Comparison of ENCODE assay signal across 1 cellular context in the genomic region with DNA sequence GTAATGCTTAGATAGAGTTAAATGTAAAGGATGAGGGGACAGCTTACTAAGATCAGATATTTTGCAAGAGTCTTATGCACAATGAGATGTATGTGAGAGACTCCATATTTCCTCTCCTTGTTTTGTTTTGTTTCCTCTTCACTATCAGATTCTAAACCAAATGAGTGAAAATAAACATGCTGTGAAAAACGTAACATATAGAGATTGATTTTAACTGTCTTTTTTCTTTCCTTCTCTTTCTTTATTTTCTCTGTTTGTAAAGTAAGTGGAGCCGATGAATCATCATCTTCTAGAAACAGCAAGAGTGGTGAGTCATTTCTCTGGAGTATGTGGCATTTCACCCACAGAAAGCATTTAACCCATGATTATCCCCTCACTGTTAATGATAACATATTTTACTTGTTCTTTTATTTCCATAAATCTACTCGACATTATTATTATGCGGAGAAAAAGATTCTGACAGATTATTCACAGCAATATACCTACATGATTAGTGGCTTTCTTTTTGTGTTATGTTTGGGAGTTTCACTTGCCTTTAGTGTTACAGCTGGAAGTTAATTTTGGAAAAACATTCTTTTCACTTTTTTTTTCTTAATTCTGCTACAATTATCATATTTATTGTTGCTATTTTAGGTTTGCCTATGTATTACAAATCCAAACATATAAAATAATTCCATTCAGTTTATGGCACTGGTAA.
TF ChIP-seq lines count a peak whose summit lies in the region.

No MANE protein-coding gene starts in this region.

TF ChIP-seq in IMR-90, 13 proteins besides CTCF, POLR2A, EP300 and RAD21 (continued from another document):
- TF ChIP-seq, protein P1, sequence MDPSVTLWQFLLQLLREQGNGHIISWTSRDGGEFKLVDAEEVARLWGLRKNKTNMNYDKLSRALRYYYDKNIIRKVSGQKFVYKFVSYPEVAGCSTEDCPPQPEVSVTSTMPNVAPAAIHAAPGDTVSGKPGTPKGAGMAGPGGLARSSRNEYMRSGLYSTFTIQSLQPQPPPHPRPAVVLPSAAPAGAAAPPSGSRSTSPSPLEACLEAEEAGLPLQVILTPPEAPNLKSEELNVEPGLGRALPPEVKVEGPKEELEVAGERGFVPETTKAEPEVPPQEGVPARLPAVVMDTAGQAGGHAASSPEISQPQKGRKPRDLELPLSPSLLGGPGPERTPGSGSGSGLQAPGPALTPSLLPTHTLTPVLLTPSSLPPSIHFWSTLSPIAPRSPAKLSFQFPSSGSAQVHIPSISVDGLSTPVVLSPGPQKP (IDR thresholded peaks at IDR 0.05; ENCODE audit: borderline replicate concordance, low read depth, low read length), result no peak
- TF ChIP-seq CEBPB (IDR thresholded peaks at IDR 0.05; ENCODE audit: low read depth, low read length), result no peak
- TF ChIP-seq MXI1 (IDR thresholded peaks at IDR 0.05; ENCODE audit: borderline replicate concordance, low read depth, low read length), result no peak
- TF ChIP-seq FOS (IDR thresholded peaks at IDR 0.05; ENCODE audit: low read depth, low read length), result peak; percentile 100
- TF ChIP-seq RFX5 (IDR thresholded peaks at IDR 0.05; ENCODE audit: low read depth, low read length), result no peak
- no peak for TF ChIP-seq CHD1 (IDR thresholded peaks at IDR 0.05; ENCODE audit: low read depth, low read length)
- TF ChIP-seq MAFK (IDR thresholded peaks at IDR 0.05; ENCODE audit: low read depth, low read length), result no peak
- TF ChIP-seq RCOR1 (IDR thresholded peaks at IDR 0.05; ENCODE audit: insufficient replicate concordance, low read length), result no peak
- TF ChIP-seq, protein P2, sequence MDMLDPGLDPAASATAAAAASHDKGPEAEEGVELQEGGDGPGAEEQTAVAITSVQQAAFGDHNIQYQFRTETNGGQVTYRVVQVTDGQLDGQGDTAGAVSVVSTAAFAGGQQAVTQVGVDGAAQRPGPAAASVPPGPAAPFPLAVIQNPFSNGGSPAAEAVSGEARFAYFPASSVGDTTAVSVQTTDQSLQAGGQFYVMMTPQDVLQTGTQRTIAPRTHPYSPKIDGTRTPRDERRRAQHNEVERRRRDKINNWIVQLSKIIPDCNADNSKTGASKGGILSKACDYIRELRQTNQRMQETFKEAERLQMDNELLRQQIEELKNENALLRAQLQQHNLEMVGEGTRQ (IDR thresholded peaks at IDR 0.05; ENCODE audit: low read depth, low read length), result no peak
- peak; percentile 24; the same call in 1 of the 2 replicates for TF ChIP-seq NFE2L2 (IDR thresholded peaks at IDR 0.05; ENCODE audit: low read depth, low read length)
- peak; percentile 76 for TF ChIP-seq BHLHE40 (IDR thresholded peaks at IDR 0.05; ENCODE audit: low read depth, low read length)
- no peak for TF ChIP-seq MAZ (IDR thresholded peaks at IDR 0.05; ENCODE audit: borderline replicate concordance, low read depth, low read length)
